Comparison of ENCODE assay signal across 26 cellular contexts in the genomic region with DNA sequence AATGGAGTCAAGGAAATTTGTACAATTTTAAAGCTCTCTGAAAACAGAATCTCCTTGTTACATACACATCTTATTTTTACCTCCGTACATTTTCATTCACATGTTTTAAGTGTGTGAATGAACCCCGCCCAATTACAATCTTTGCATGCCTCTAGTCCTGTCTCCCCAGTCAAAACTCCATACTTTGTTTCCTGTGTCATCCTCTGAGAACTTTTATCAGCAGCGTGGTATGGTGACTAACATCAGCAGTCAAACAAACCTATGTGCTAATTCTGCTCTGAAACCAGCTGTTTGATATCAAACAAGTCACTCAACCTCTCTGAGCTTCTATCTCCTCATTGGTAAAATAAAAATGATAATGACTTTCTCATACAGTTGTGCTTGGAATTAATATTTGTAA. TPM values are rescaled to one million over a fixed set of nuclear protein-coding genes. Genes with fewer than 3 reads are reported as not detected.
DNase-seq lines count a peak whose midpoint lies in the region; FAIRE-seq and TF ChIP-seq lines count a peak whose summit lies in the region.
"Had no signal": no experiment of that assay in that cellular context is flagged by ENCODE, and none has a peak within 500 bp of the region (broad histone marks: within the 10 kb centered on the region; RNA-seq: fewer than 3 reads in every experiment).

No MANE protein-coding gene starts in this region.

- H3K9ac ChIP-seq in colonic mucosa (ENCODE audit: low read depth in 2 of 2, low read length in 2 of 2), result no peak overlapping the region
- H3K9ac ChIP-seq: BLaER1 had no signal

- DNase-seq in EH (ENCODE audit: low read depth), result peak; percentile 20
- DNase-seq in RKO (ENCODE audit: low spot score), result peak; percentile 16
- peak; percentile 74 for DNase-seq in epithelial cell of esophagus (ENCODE audit: low read depth)
- DNase-seq in non-pigmented ciliary epithelial cell (ENCODE audit: low read depth), result peak; percentile 23
- DNase-seq in substantia nigra (lab: John Stamatoyannopoulos, UW), result no peak
- DNase-seq in colonic mucosa, result no peak
- DNase-seq in small intestine, result no peak
- DNase-seq: activated CD4-positive, alpha-beta T cell treated with anti-CD3 and anti-CD28 coated beads for 4 hours; DMS 273 treated with DMSO at 0.1 percent for 48 hours; gastrocnemius medialis; Kasumi-1; NCI-H1694 treated with DMSO at 0.1 percent for 48 hours; NCI-H510A; nephron progenitor cell; RPMI8226; SJCRH30; stimulated activated naive B cell treated with anti-CD40 and anti-IgM and Interleukin-4, amounts not matched to agents 10 μg/mL and 1 μg/mL and 100 μg/mL, for 72 hours; T1000; WERI-Rb-1 had no signal

- H3K36me3 ChIP-seq in colonic mucosa (no peaks in the 10 kb centered on the region), small intestine (ENCODE audit: control insufficient read depth in 2 of 2, insufficient read depth in 2 of 2, low read length in 2 of 2) (no peaks in the 10 kb centered on the region)
- H3K36me3 ChIP-seq: BLaER1, gastrocnemius medialis, SJCRH30, suprapubic skin, WERI-Rb-1 had no signal

- H3K27me3 ChIP-seq in colonic mucosa, result no peaks in the 10 kb centered on the region
- H3K27me3 ChIP-seq in small intestine (ENCODE audit: control insufficient read depth in 2 of 2, insufficient read depth in 2 of 2, low read length in 2 of 2), result no peaks in the 10 kb centered on the region
- H3K27me3 ChIP-seq: BLaER1, gastrocnemius medialis, SJCRH30, suprapubic skin had no signal

- H3K4me1 ChIP-seq in colonic mucosa (no peaks in the 10 kb centered on the region), small intestine (ENCODE audit: control insufficient read depth in 2 of 2, insufficient read depth in 1 of 2, low read depth in 1 of 2, low read length in 1 of 2) (no peaks in the 10 kb centered on the region)
- H3K4me1 ChIP-seq: BLaER1, gastrocnemius medialis, suprapubic skin had no signal

- TF ChIP-seq CTCF in epithelial cell of esophagus (IDR thresholded peaks at IDR 0.05; ENCODE audit: insufficient read depth, low read depth, low read length, missing control alignments), result no peak
- TF ChIP-seq CTCF in colonic mucosa (IDR thresholded peaks at IDR 0.05), result no peak

- intact Hi-C loops in colonic mucosa (cut with DNase I), result no loop called here

- H3K27ac ChIP-seq in substantia nigra (ENCODE audit: low read depth, low read length, poor library complexity, severe bottlenecking) (no peak overlapping the region), colonic mucosa (no peak overlapping the region), small intestine (ENCODE audit: low read depth in 1 of 2, low read length in 1 of 2) (no peak overlapping the region)
- H3K27ac ChIP-seq: BLaER1, gastrocnemius medialis, SJCRH30, skin epidermis, suprapubic skin, WERI-Rb-1 had no signal

- no peak overlapping the region for H3K4me3 ChIP-seq in epithelial cell of esophagus (ENCODE audit: low read length)
- H3K4me3 ChIP-seq in colonic mucosa, result no peak overlapping the region
- H3K4me3 ChIP-seq in small intestine (ENCODE audit: low read depth in 1 of 2, low read length in 2 of 2), result no peak overlapping the region
- H3K4me3 ChIP-seq: BLaER1, gastrocnemius medialis, lung, SJCRH30, skin epidermis, suprapubic skin had no signal

- no peaks in the 10 kb centered on the region for H3K9me3 ChIP-seq in colonic mucosa
- no peaks in the 10 kb centered on the region for H3K9me3 ChIP-seq in small intestine (ENCODE audit: control insufficient read depth, low read depth)
- H3K9me3 ChIP-seq: BLaER1, gastrocnemius medialis, SJCRH30, suprapubic skin had no signal

- no peak for FAIRE-seq in small intestine (lab: Jason Lieb, UNC)
- FAIRE-seq: GM12891, HepG2, urothelium cell line had no signal

- 69 to 81% (median 81%) methylated on average over 3 of the region's 3 CpGs for WGBS in small intestine, 3 donors

RNA-seq across cellular contexts. Expression of gene ERGIC2, which starts 15.8 kb away (rescaled TPM):
- total RNA-seq in colonic mucosa, result 10 to 100 TPM; 59.6 to 60.0 TPM
- 10 to 100 TPM; 10.8 to 35.3 (median 13.0) TPM for polyA plus RNA-seq in small intestine

Comparison
In these comparisons a context has a peak if more than half of its experiments do, and no peak if none do; other contexts are left out.
1. DNase-seq: peak in EH (single experiment), RKO (single experiment), epithelial cell of esophagus (single experiment) and non-pigmented ciliary epithelial cell (single experiment); none in substantia nigra (0 of 49), colonic mucosa (single experiment) and small intestine (single experiment).